22 cellular contexts compared by ENCODE assay signal in the genomic region with DNA sequence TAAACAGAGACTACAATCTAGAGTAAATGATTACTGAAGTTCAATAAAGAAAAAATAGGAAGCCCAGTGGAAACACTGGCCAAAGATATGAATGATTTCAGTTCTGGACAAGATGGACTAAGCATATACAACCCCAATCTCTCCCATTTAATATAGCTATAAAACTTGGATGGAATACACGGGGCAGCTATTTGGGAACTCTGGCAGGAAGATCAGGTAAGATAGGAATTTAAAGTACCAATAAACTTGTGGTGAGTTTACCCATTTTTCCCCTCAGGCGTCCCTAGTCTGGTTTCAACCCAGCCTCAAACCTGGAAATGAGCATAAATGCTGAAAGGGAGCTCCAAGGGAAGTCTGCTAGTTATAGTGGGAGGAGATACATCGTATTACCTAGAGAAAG. TPM values are rescaled to one million over a fixed set of nuclear protein-coding genes. Genes with fewer than 3 reads are reported as not detected.
"Had no signal": no experiment of that assay in that cellular context is flagged by ENCODE, and none has a peak within 500 bp of the region (broad histone marks: within the 10 kb centered on the region; RNA-seq: fewer than 3 reads in every experiment).

No MANE protein-coding gene starts in this region.

- H3K4me3 ChIP-seq: MG63 had no signal

- H3K9me2 ChIP-seq: SK-N-SH had no signal

- H3K9ac ChIP-seq: SK-N-SH had no signal

- H3K27me3 ChIP-seq: MG63 had no signal

- H3K9me3 ChIP-seq: MG63, SK-N-SH had no signal

- H3K4me2 ChIP-seq: SK-N-SH had no signal

- ATAC-seq: Panc1 had no signal

- DNase-seq: KBM-7, MG63, NCI-H1092, NCI-H1105 treated with DMSO at 0.1 percent for 48 hours, NCI-H1417 treated with DMSO at 0.1 percent for 48 hours, NCI-H146, NCI-H1694 treated with DMSO at 0.1 percent for 48 hours, NCI-H1930, NCI-H2081, NCI-H2107, NCI-H226, NCI-H446, NCI-H510A, NCI-H524 treated with DMSO at 0.1 percent for 48 hours, NCI-H69, NCI-H774, SHP77, SK-N-SH had no signal

- H3K27ac ChIP-seq: RWPE1 had no signal

RNA-seq across cellular contexts. Expression of a gene that starts 53.2 kb away (rescaled TPM):
- total RNA-seq: HT-29, LHCN-M2 had no signal
